ENCODE assay signal across 12 cellular contexts in the genomic region with DNA sequence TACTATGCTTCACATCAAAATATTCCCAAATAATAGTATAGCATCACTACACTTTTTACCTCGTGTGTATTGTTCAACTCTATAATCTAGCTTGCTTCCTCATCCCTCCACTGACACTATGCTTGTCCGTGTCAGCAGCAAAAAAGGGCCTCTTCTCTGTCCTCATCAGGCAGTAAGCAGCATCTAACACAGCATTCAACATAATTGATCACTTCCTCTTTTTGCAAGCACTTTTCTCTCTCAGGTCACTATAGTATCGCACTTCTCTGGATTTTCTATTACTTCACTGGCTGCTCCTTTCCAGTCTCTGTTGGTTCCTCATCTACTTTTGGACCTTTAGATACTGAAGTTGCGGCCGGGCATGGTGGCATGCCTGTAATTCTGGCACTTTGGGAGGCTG.
DNase-seq lines count a peak whose midpoint lies in the region; ATAC-seq and TF ChIP-seq lines count a peak whose summit lies in the region.
"Had no signal": no experiment of that assay in that cellular context is flagged by ENCODE, and none has a peak within 500 bp of the region (broad histone marks: within the 10 kb centered on the region; RNA-seq: fewer than 3 reads in every experiment).

No MANE protein-coding gene starts in this region.

- H3K36me3 ChIP-seq in CD4-positive, alpha-beta memory T cell (ENCODE audit: insufficient read depth, low read length), result no peaks in the 10 kb centered on the region
- H3K36me3 ChIP-seq: cardiac muscle cell had no signal

- ATAC-seq in GM18873 (IDR thresholded peaks at IDR 0.05; ENCODE audit: low FRiP score, unreplicated experiment) (peak; percentile 95), GM21737 (IDR thresholded peaks at IDR 0.05; ENCODE audit: unreplicated experiment) (peak; percentile 84), HG03378 (IDR thresholded peaks at IDR 0.05; ENCODE audit: unreplicated experiment) (peak; percentile 96)
- no peak for ATAC-seq in activated CD8-positive, alpha-beta T cell treated with anti-CD3 and anti-CD28 coated beads for 36 hours
- ATAC-seq: HCT116 had no signal

- peak; percentile 10 for DNase-seq in UCSD-AML1 (lab: John Stamatoyannopoulos, UW; ENCODE audit: unreplicated experiment)
- DNase-seq in activated T-cell treated with anti-CD3 and anti-CD28 coated beads, Interleukin-2, amount 50 U/mL, for 1 hour, result no peak
- DNase-seq in DMS79 (lab: John Stamatoyannopoulos, UW), result no peak
- no peak for DNase-seq in CD4-positive, alpha-beta memory T cell
- no peak for DNase-seq in activated CD8-positive, alpha-beta T cell treated with anti-CD3 and anti-CD28 coated beads for 36 hours
- DNase-seq: NCI-H2081 treated with DMSO at 0.1 percent for 48 hours; stimulated activated naive CD4-positive, alpha-beta T cell treated with Interleukin-2 at 50 U/mL for 16 hours had no signal

- no peak overlapping the region for H3K27ac Mint-ChIP-seq in CD4-positive, alpha-beta memory T cell
- no peak overlapping the region for H3K27ac Mint-ChIP-seq in activated CD8-positive, alpha-beta T cell treated with anti-CD3 and anti-CD28 coated beads for 36 hours

- H3K27me3 ChIP-seq in CD4-positive, alpha-beta memory T cell (ENCODE audit: insufficient read depth, low read length), result no peaks in the 10 kb centered on the region
- H3K27me3 ChIP-seq: cardiac muscle cell had no signal

- no peaks in the 10 kb centered on the region for H3K9me3 ChIP-seq in CD4-positive, alpha-beta memory T cell (ENCODE audit: control insufficient read depth in 1 of 2, low read length in 2 of 2)

- peaks cover 0 to 1% of the 10 kb centered on the region in 2 donors for H3K27me3 Mint-ChIP-seq in CD4-positive, alpha-beta memory T cell
- H3K27me3 Mint-ChIP-seq in activated CD8-positive, alpha-beta T cell treated with anti-CD3 and anti-CD28 coated beads for 36 hours, result no peaks in the 10 kb centered on the region

- intact Hi-C loops in CD4-positive, alpha-beta memory T cell (cut with micrococcal nuclease), result no loop called here
- intact Hi-C loops in activated CD8-positive, alpha-beta T cell treated with anti-CD3 and anti-CD28 coated beads for 36 hours (cut with micrococcal nuclease), result no loop called here

- no peak for TF ChIP-seq CTCF in activated CD8-positive, alpha-beta T cell treated with anti-CD3 and anti-CD28 coated beads for 36 hours (IDR thresholded peaks at IDR 0.05)

- POLR2A ChIA-PET in CD4-positive, alpha-beta memory T cell (lab: Charles Lee; ENCODE audit: partially characterized antibody), result no interaction called here
- POLR2A ChIA-PET in activated CD8-positive, alpha-beta T cell treated with anti-CD3 and anti-CD28 coated beads for 36 hours (lab: Charles Lee), result no interaction called here

- H3K4me3 Mint-ChIP-seq in CD4-positive, alpha-beta memory T cell, result no peak overlapping the region
- H3K4me3 Mint-ChIP-seq in activated CD8-positive, alpha-beta T cell treated with anti-CD3 and anti-CD28 coated beads for 36 hours, result no peak overlapping the region

- no peaks in the 10 kb centered on the region for H3K36me3 Mint-ChIP-seq in CD4-positive, alpha-beta memory T cell
- H3K36me3 Mint-ChIP-seq in activated CD8-positive, alpha-beta T cell treated with anti-CD3 and anti-CD28 coated beads for 36 hours (ENCODE audit: low read depth), result no peaks in the 10 kb centered on the region

- no peaks in the 10 kb centered on the region for H3K4me1 ChIP-seq in CD4-positive, alpha-beta memory T cell (ENCODE audit: insufficient read depth, low read length)

- no peak overlapping the region for H3K4me3 ChIP-seq in CD4-positive, alpha-beta memory T cell (ENCODE audit: low read length in 2 of 2)
- H3K4me3 ChIP-seq: cardiac muscle cell had no signal

- no peak overlapping the region for H3K27ac ChIP-seq in CD4-positive, alpha-beta memory T cell (ENCODE audit: low read depth, low read length)
- H3K27ac ChIP-seq: cardiac muscle cell had no signal

- peaks cover 0 to 2% (median 0%) of the 10 kb centered on the region in 8 donors for H3K9me3 Mint-ChIP-seq in CD4-positive, alpha-beta memory T cell
- no peaks in the 10 kb centered on the region for H3K9me3 Mint-ChIP-seq in activated CD8-positive, alpha-beta T cell treated with anti-CD3 and anti-CD28 coated beads for 36 hours

- CTCF ChIA-PET in CD4-positive, alpha-beta memory T cell (lab: Charles Lee; ENCODE audit: partially characterized antibody), result no interaction called here
- CTCF ChIA-PET in activated CD8-positive, alpha-beta T cell treated with anti-CD3 and anti-CD28 coated beads for 36 hours (lab: Charles Lee), result interaction anchor here (0.9 kb wide), 1 partner anchor 16 kb away, joined by 3 read pairs; no protein-coding TSS in a partner anchor

- H3K4me1 Mint-ChIP-seq in CD4-positive, alpha-beta memory T cell, result no peaks in the 10 kb centered on the region
- H3K4me1 Mint-ChIP-seq in activated CD8-positive, alpha-beta T cell treated with anti-CD3 and anti-CD28 coated beads for 36 hours (ENCODE audit: low read depth), result no peaks in the 10 kb centered on the region
